In the genomic region with DNA sequence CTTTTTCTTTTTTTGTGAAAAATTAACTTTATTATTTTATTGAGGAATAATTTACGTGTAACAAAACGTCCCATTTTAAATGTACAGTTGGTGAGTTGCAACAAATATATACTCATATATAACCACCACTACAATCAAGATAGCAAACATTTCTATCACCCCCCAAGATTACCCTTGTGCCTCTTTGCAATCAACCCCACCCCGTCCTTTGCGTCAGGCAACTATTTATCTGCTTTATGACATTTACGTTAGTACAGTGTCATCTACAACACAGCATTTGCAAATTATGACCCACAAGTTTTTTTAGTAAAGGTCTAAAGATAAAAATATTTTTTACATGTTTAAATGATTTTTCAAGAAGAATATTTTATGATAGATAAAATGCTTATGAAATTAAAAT, we compare ENCODE assay signal across 35 cellular contexts.
"Had no signal": no experiment of that assay in that cellular context is flagged by ENCODE, and none has a peak within 500 bp of the region (broad histone marks: within the 10 kb centered on the region; RNA-seq: fewer than 3 reads in every experiment).

No MANE protein-coding gene starts in this region.

- H3K9me3 ChIP-seq: ascending aorta, body of pancreas, breast epithelium, MG63, SJSA1, SK-N-SH had no signal

- H3K27ac ChIP-seq: ascending aorta, body of pancreas, breast epithelium, SJSA1, VCaP had no signal

- H3K27me3 ChIP-seq: ascending aorta, body of pancreas, breast epithelium, MG63, SJSA1 had no signal

- H3K9ac ChIP-seq: SK-N-SH had no signal

- H3K36me3 Mint-ChIP-seq: activated CD4-positive, alpha-beta memory T cell treated with anti-CD3 and anti-CD28 coated beads for 36 hours; activated naive CD4-positive, alpha-beta T cell treated with anti-CD3 and anti-CD28 coated beads, Interleukin-2, amount 10 ng/mL, durations not matched to agents 7 days and 5 days; activated naive CD8-positive, alpha-beta T cell treated with anti-CD3 and anti-CD28 coated beads for 36 hours had no signal

- H3K27ac Mint-ChIP-seq: activated B cell treated with CpG ODN at 0.5 μM for 24 hours; activated CD4-positive, alpha-beta memory T cell treated with anti-CD3 and anti-CD28 coated beads for 36 hours; activated naive CD4-positive, alpha-beta T cell treated with anti-CD3 and anti-CD28 coated beads, Interleukin-2, amount 10 ng/mL, durations not matched to agents 7 days and 5 days; activated naive CD8-positive, alpha-beta T cell treated with anti-CD3 and anti-CD28 coated beads for 36 hours; T-helper 1 cell treated with Interleukin-12 subunit alpha and Interleukin-12 subunit beta and Interleukin-4 antibody, amounts not matched to agents 30 μg/mL and 1 μg/mL, for 36 hours; T-helper 2 cell treated with Interferon-gamma antibody and Interleukin-4, amounts not matched to agents 5 μg/mL and 100 μg/mL, for 36 hours had no signal

- H3K4me3 ChIP-seq: ascending aorta, body of pancreas, breast epithelium, MG63, SJSA1 had no signal

- H3K36me3 ChIP-seq: ascending aorta, breast epithelium, MG63, SJSA1 had no signal

- ATAC-seq: activated T-cell treated with anti-CD3 and anti-CD28 coated beads, Interleukin-2, amount 50 U/mL, for 4 hours; body of pancreas; Panc1 had no signal

- H3K9me2 ChIP-seq: SK-N-SH had no signal

- H3K4me1 Mint-ChIP-seq: activated B cell treated with CpG ODN at 0.5 μM for 24 hours; activated naive CD4-positive, alpha-beta T cell treated with anti-CD3 and anti-CD28 coated beads, Interleukin-2, amount 10 ng/mL, durations not matched to agents 7 days and 5 days; activated naive CD8-positive, alpha-beta T cell treated with anti-CD3 and anti-CD28 coated beads for 36 hours had no signal

- H3K4me3 Mint-ChIP-seq: activated B cell treated with CpG ODN at 0.5 μM for 24 hours; activated CD4-positive, alpha-beta memory T cell treated with anti-CD3 and anti-CD28 coated beads for 36 hours; activated naive CD4-positive, alpha-beta T cell treated with anti-CD3 and anti-CD28 coated beads, Interleukin-2, amount 10 ng/mL, durations not matched to agents 7 days and 5 days; activated naive CD8-positive, alpha-beta T cell treated with anti-CD3 and anti-CD28 coated beads for 36 hours; activated T-cell treated with anti-CD3 and anti-CD28 coated beads, Interleukin-2, amount 50 U/mL, for 4 hours; T-helper 1 cell treated with Interleukin-12 subunit alpha and Interleukin-12 subunit beta and Interleukin-4 antibody, amounts not matched to agents 30 μg/mL and 1 μg/mL, for 36 hours; T-helper 2 cell treated with Interferon-gamma antibody and Interleukin-4, amounts not matched to agents 5 μg/mL and 100 μg/mL, for 36 hours had no signal

- DNase-seq: activated B cell treated with CpG ODN at 0.5 μM for 24 hours; activated CD4-positive, alpha-beta memory T cell treated with anti-CD3 and anti-CD28 coated beads for 36 hours; activated CD4-positive, alpha-beta T cell treated with anti-CD3 and anti-CD28 coated beads for 4 hours; activated CD4-positive, alpha-beta T cell treated with anti-CD3 and anti-CD28 coated beads, Interleukin-2, amount 50 U/mL, for 1 hour; activated CD4-positive, CD25-positive, alpha-beta regulatory T cell treated with anti-CD3 and anti-CD28 coated beads, Interleukin-2, amount 50 U/mL, for 72 hours; activated CD8-positive, alpha-beta memory T cell treated with anti-CD3 and anti-CD28 coated beads, Interleukin-2, amount 50 U/mL, for 4 hours; activated effector memory CD4-positive, alpha-beta T cell treated with Interleukin-2 at 50 U/mL for 16 hours; activated naive CD4-positive, alpha-beta T cell treated with anti-CD3 and anti-CD28 coated beads, Interleukin-2, amount 10 ng/mL, durations not matched to agents 7 days and 5 days; activated naive CD8-positive, alpha-beta T cell treated with anti-CD3 and anti-CD28 coated beads for 36 hours; activated T-cell treated with anti-CD3 and anti-CD28 coated beads for 4 hours; activated T-cell treated with anti-CD3 and anti-CD28 coated beads, Interleukin-2, amount 50 U/mL, for 4 hours; amygdala; body of pancreas; Karpas-422; KBM-7; MG63; NCI-H1048; NCI-H1105 treated with DMSO at 0.1 percent for 48 hours; NCI-H1436; NCI-H1694; NCI-H1930; NCI-H2081 treated with DMSO at 0.1 percent for 48 hours; NCI-H226; NCI-H446 treated with DMSO at 0.1 percent for 48 hours; NCI-H524 treated with DMSO at 0.1 percent for 48 hours; SHP77 treated with DMSO at 0.1 percent for 48 hours; SK-N-SH had no signal

- FAIRE-seq: TTC549 had no signal

- H3K27me3 Mint-ChIP-seq: activated B cell treated with CpG ODN at 0.5 μM for 24 hours; activated CD4-positive, alpha-beta memory T cell treated with anti-CD3 and anti-CD28 coated beads for 36 hours; activated naive CD4-positive, alpha-beta T cell treated with anti-CD3 and anti-CD28 coated beads, Interleukin-2, amount 10 ng/mL, durations not matched to agents 7 days and 5 days had no signal

- H3K4me2 ChIP-seq: SK-N-SH had no signal

- H3K4me1 ChIP-seq: ascending aorta, breast epithelium had no signal
